24 cellular contexts compared by ENCODE assay signal in genomic region chr20:59265298-59265697, GRCh38. TPM values are rescaled to one million over a fixed set of nuclear protein-coding genes. Genes with fewer than 3 reads are reported as not detected.
A peak's percentile ranks its signal among the peaks of the same experiment; 100 is the strongest.
DNase-seq lines count a peak whose midpoint lies in the region; ATAC-seq, FAIRE-seq and TF ChIP-seq lines count a peak whose summit lies in the region.
"Had no signal": no experiment of that assay in that cellular context is flagged by ENCODE, and none has a peak within 500 bp of the region (broad histone marks: within the 10 kb centered on the region; RNA-seq: fewer than 3 reads in every experiment).

No MANE protein-coding gene starts in this region.

- H3K4me1 Mint-ChIP-seq in WTC11 = peaks cover 33% of the 10 kb centered on the region
- peaks cover 0 to 4% of the 10 kb centered on the region in 2 donors for H3K4me1 Mint-ChIP-seq in stimulated activated naive B cell treated with anti-CD40 and anti-IgM and Interleukin-4, amounts not matched to agents 10 μg/mL and 1 μg/mL and 100 μg/mL, for 72 hours
- H3K4me1 Mint-ChIP-seq: B cell had no signal

- no peak overlapping the region for H3K14ac ChIP-seq in H1 (ENCODE audit: insufficient read length)

- no peak overlapping the region for H2BK12ac ChIP-seq in H1 (ENCODE audit: low read depth, low read length)

- H3K27ac ChIP-seq in HepG2 (ENCODE audit: extremely low read length, insufficient read depth, low read length) (no peak overlapping the region), right lobe of liver (no peak overlapping the region), H1 (ENCODE audit: low read depth, low read length) (no peak overlapping the region)
- H3K27ac ChIP-seq: 22Rv1; A549; BLaER1 treated with 17β-estradiol and CSF1 and Interleukin-3, amounts not matched to agents 10 nM and 100 nM; C4-2B had no signal

- no peak for TF ChIP-seq CTCF in HepG2 (CRISPR knock-in tag; IDR thresholded peaks at IDR 0.05)
- no peak for TF ChIP-seq CTCF in right lobe of liver (IDR thresholded peaks at IDR 0.05)
- TF ChIP-seq CTCF in WTC11 (IDR thresholded peaks at IDR 0.05) = no peak
- TF ChIP-seq CTCF in H1 (IDR thresholded peaks at IDR 0.05; ENCODE audit: control extremely low read depth in 1 of 3, insufficient read depth in 1 of 3, low read depth in 1 of 3, low read length in 3 of 3) = no peak

- no peaks in the 10 kb centered on the region for H3K36me3 ChIP-seq in HepG2 (replicated peaks in 1 of 2; ENCODE audit: control insufficient read depth in 1 of 2, insufficient read depth in 2 of 2, low read length in 2 of 2)
- H3K36me3 ChIP-seq in right lobe of liver = no peaks in the 10 kb centered on the region
- H3K36me3 ChIP-seq in H1 (ENCODE audit: control insufficient read depth in 2 of 4, insufficient read depth in 4 of 4, low read length in 3 of 4) = no peaks in the 10 kb centered on the region
- H3K36me3 ChIP-seq: BLaER1 treated with 17β-estradiol and CSF1 and Interleukin-3, amounts not matched to agents 10 nM and 100 nM had no signal

- TF ChIP-seq EP300 in HepG2 (IDR thresholded peaks at IDR 0.05; ENCODE audit: low read depth in 2 of 2, low read length in 2 of 2) (no peak), HepG2 (CRISPR knock-in tag; IDR thresholded peaks at IDR 0.05; ENCODE audit: borderline replicate concordance) (no peak), H1 (IDR thresholded peaks at IDR 0.05; ENCODE audit: borderline replicate concordance in 1 of 2, low read depth in 2 of 2, low read length in 2 of 2) (no peak)

- no peak overlapping the region for H4K5ac ChIP-seq in H1 (ENCODE audit: insufficient read length, low read depth, low read length)

- H3K27me3 Mint-ChIP-seq in WTC11 (ENCODE audit: low read depth) = peaks cover 54% of the 10 kb centered on the region
- peaks cover 17 to 50% of the 10 kb centered on the region in 2 donors for H3K27me3 Mint-ChIP-seq in stimulated activated naive B cell treated with anti-CD40 and anti-IgM and Interleukin-4, amounts not matched to agents 10 μg/mL and 1 μg/mL and 100 μg/mL, for 72 hours
- H3K27me3 Mint-ChIP-seq: CD4-positive, alpha-beta T cell had no signal

- no peak overlapping the region for H3K56ac ChIP-seq in H1 (replicated peaks; ENCODE audit: insufficient read length, low read depth, low read length)

- H4K91ac ChIP-seq in H1 (replicated peaks; ENCODE audit: insufficient read length, low read length) = no peak overlapping the region

- H3K23ac ChIP-seq in H1 (ENCODE audit: insufficient read length) = no peak overlapping the region

- no peaks in the 10 kb centered on the region for H3K4me1 ChIP-seq in HepG2 (ENCODE audit: insufficient read depth, low read length)
- H3K4me1 ChIP-seq in right lobe of liver = no peaks in the 10 kb centered on the region
- peaks cover 0 to 13% (median 7%) of the 10 kb centered on the region in 4 experiments; a peak in 4 of 7 replicates for H3K4me1 ChIP-seq in H1 (replicated peaks in 1 of 4; ENCODE audit: control insufficient read depth in 3 of 4, insufficient read depth in 4 of 4, low read length in 3 of 4)
- H3K4me1 ChIP-seq: A549 had no signal

- no peak overlapping the region for H3K4me3 ChIP-seq in HepG2 (replicated peaks in 1 of 3; ENCODE audit: insufficient read depth in 1 of 3, low read depth in 2 of 3, low read length in 3 of 3)
- no peak overlapping the region for H3K4me3 ChIP-seq in right lobe of liver
- no peak overlapping the region for H3K4me3 ChIP-seq in H1 (ENCODE audit: extremely low read depth in 1 of 4, insufficient read depth in 2 of 4, low read depth in 3 of 4, low read length in 4 of 4)
- H3K4me3 ChIP-seq: A549; BLaER1 treated with 17β-estradiol and CSF1 and Interleukin-3, amounts not matched to agents 10 nM and 100 nM had no signal

- H3K79me2 ChIP-seq in HepG2 (ENCODE audit: insufficient read depth, low read length) (no peaks in the 10 kb centered on the region), H1 (ENCODE audit: control insufficient read depth in 1 of 2, insufficient read depth in 2 of 2, low read length in 2 of 2) (no peaks in the 10 kb centered on the region)

- H3K23me2 ChIP-seq in H1 (ENCODE audit: low read depth, low read length) = no peaks in the 10 kb centered on the region; the same call in 1 of the 2 replicates

- peaks cover 2 to 20% of the 10 kb centered on the region in 2 experiments; a peak in 3 of 5 replicates for H3K27me3 ChIP-seq in HepG2 (ENCODE audit: control insufficient read depth in 1 of 2, insufficient read depth in 2 of 2, low read length in 2 of 2)
- no peaks in the 10 kb centered on the region for H3K27me3 ChIP-seq in right lobe of liver
- H3K27me3 ChIP-seq in H1 (replicated peaks in 1 of 4; ENCODE audit: control insufficient read depth in 3 of 4, extremely low read depth in 1 of 4, insufficient read depth in 3 of 4, low read length in 3 of 4) = peaks cover 0 to 3% (median 0%) of the 10 kb centered on the region in 4 experiments; a peak in 2 of 7 replicates
- H3K27me3 ChIP-seq: BLaER1 treated with 17β-estradiol and CSF1 and Interleukin-3, amounts not matched to agents 10 nM and 100 nM had no signal

- no peak overlapping the region for H3K18ac ChIP-seq in H1 (ENCODE audit: extremely low read depth, low read length)

- H3K9me3 ChIP-seq in HepG2 (ENCODE audit: low read length) (no peaks in the 10 kb centered on the region), right lobe of liver (no peaks in the 10 kb centered on the region), H1 (ENCODE audit: insufficient read depth in 2 of 2, low read depth in 1 of 2, low read length in 1 of 2) (no peaks in the 10 kb centered on the region)
- H3K9me3 ChIP-seq: A549; BLaER1 treated with 17β-estradiol and CSF1 and Interleukin-3, amounts not matched to agents 10 nM and 100 nM; Caco-2 had no signal

- intact Hi-C loops in HepG2 (cut with micrococcal nuclease; ENCODE audit: unreplicated experiment) (no loop called here), right lobe of liver (cut with DNase I) (no loop called here)

- H3K4ac ChIP-seq in H1 (replicated peaks; ENCODE audit: insufficient read length, low read depth, low read length) = no peak overlapping the region

- no peak for TF ChIP-seq RAD21 in HepG2 (CRISPR knock-in tag; IDR thresholded peaks at IDR 0.05)
- TF ChIP-seq RAD21 in H1 (IDR thresholded peaks at IDR 0.05 in 1 of 2, conservative IDR thresholded peaks at IDR 0.05 in 1 of 2; ENCODE audit: low read depth in 2 of 2, low read length in 2 of 2) = no peak

- H2BK5ac ChIP-seq in H1 (ENCODE audit: low read depth, low read length) = no peak overlapping the region

- CTCF ChIA-PET in HepG2 (lab: Yijun Ruan, JAX; ENCODE audit: low intra/inter-chr PET ratio, low total read pairs) (no interaction called here), WTC11 (lab: Charles Lee) (interaction anchor here (1.1 kb wide), 1 partner anchor 139 kb away, joined by 3 read pairs; no protein-coding TSS in a partner anchor), H1 (lab: Charles Lee; ENCODE audit: partially characterized antibody) (no interaction called here)

- no peak for TF ChIP-seq POLR2A in HepG2 (IDR thresholded peaks at IDR 0.05; ENCODE audit: insufficient read depth in 1 of 2, low read depth in 2 of 2, low read length in 2 of 2)
- no peak for TF ChIP-seq POLR2A in right lobe of liver (IDR thresholded peaks at IDR 0.05)
- no peak for TF ChIP-seq POLR2A in H1 (IDR thresholded peaks at IDR 0.05; ENCODE audit: control extremely low read depth in 1 of 2, low read depth in 2 of 2, low read length in 2 of 2)

- FAIRE-seq in HepG2 (lab: Jason Lieb, UNC) (no peak), H1 (lab: Jason Lieb, UNC) (no peak)
- FAIRE-seq: A549, D721Med, G401.6, GM12891, GM19239 had no signal

- no peak overlapping the region for H2BK20ac ChIP-seq in H1 (ENCODE audit: low read length)

- H3K27ac Mint-ChIP-seq in WTC11 = no peak overlapping the region
- H3K27ac Mint-ChIP-seq in stimulated activated naive B cell treated with anti-CD40 and anti-IgM and Interleukin-4, amounts not matched to agents 10 μg/mL and 1 μg/mL and 100 μg/mL, for 72 hours = no peak overlapping the region
- H3K27ac Mint-ChIP-seq: B cell; CD4-positive, alpha-beta T cell; CD8-positive, alpha-beta T cell had no signal

- no peaks in the 10 kb centered on the region for H3K79me1 ChIP-seq in H1 (ENCODE audit: low read depth, low read length)

- no TSS peak for BruUV-seq in HepG2 (replicated peaks; lab: Mats Ljungman, UMichigan)

- H4K20me1 ChIP-seq in HepG2 (ENCODE audit: insufficient read depth, low read length) = no peaks in the 10 kb centered on the region
- H4K20me1 ChIP-seq in H1 (replicated peaks in 1 of 2; ENCODE audit: control insufficient read depth in 1 of 2, insufficient read depth in 2 of 2, low read length in 2 of 2) = no peaks in the 10 kb centered on the region
- H4K20me1 ChIP-seq: BLaER1 treated with 17β-estradiol and CSF1 and Interleukin-3, amounts not matched to agents 10 nM and 100 nM had no signal

- no peak overlapping the region for H3K4me2 ChIP-seq in HepG2 (ENCODE audit: low read depth, low read length)
- H3K4me2 ChIP-seq in H1 (ENCODE audit: insufficient read depth in 1 of 2, low read depth in 2 of 2, low read length in 2 of 2) = no peak overlapping the region
- H3K4me2 ChIP-seq: A549 had no signal

- no peak overlapping the region; the same call in 1 of the 2 replicates for H2AK5ac ChIP-seq in H1 (ENCODE audit: low read depth, low read length)

- 0 out of 2 replicates have a peak overlapping the region, but pooled peaks have one; percentile 5 for H2BK15ac ChIP-seq in H1 (ENCODE audit: low read length)

- in situ Hi-C loops in HepG2 (cut with HindIII; ENCODE audit: extremely low pct_ligation_motif_present, low pct_unique_long_range_greater_than_20kb) = no loop called here

- ATAC-seq in HepG2 = no peak
- ATAC-seq in right lobe of liver = no peak
- ATAC-seq in WTC11 = no peak
- ATAC-seq in stimulated activated naive B cell treated with anti-CD40 and anti-IgM and Interleukin-4, amounts not matched to agents 10 μg/mL and 1 μg/mL and 100 μg/mL, for 72 hours (replicated peaks) = no peak
- ATAC-seq: A549; CD8-positive, alpha-beta T cell had no signal

- H3K36me3 Mint-ChIP-seq in WTC11 = no peaks in the 10 kb centered on the region
- no peaks in the 10 kb centered on the region for H3K36me3 Mint-ChIP-seq in stimulated activated naive B cell treated with anti-CD40 and anti-IgM and Interleukin-4, amounts not matched to agents 10 μg/mL and 1 μg/mL and 100 μg/mL, for 72 hours
- H3K36me3 Mint-ChIP-seq: CD8-positive, alpha-beta T cell had no signal

- no peak overlapping the region for H3K4me3 Mint-ChIP-seq in WTC11
- no peak overlapping the region for H3K4me3 Mint-ChIP-seq in stimulated activated naive B cell treated with anti-CD40 and anti-IgM and Interleukin-4, amounts not matched to agents 10 μg/mL and 1 μg/mL and 100 μg/mL, for 72 hours
- H3K4me3 Mint-ChIP-seq: B cell; CD4-positive, alpha-beta T cell; CD8-positive, alpha-beta T cell had no signal

- no peak overlapping the region for H2AFZ ChIP-seq in HepG2 (ENCODE audit: low read length)
- no peak overlapping the region for H2AFZ ChIP-seq in H1 (ENCODE audit: low read length)

- POLR2A ChIA-PET in HepG2 (lab: Yijun Ruan, JAX) = no interaction called here
- POLR2A ChIA-PET in WTC11 (lab: Charles Lee) = interaction anchor here (0.6 kb wide), 1 partner anchor 41 kb away, joined by 6 read pairs; no protein-coding TSS in a partner anchor
- POLR2A ChIA-PET in H1 (lab: Charles Lee; ENCODE audit: partially characterized antibody) = no interaction called here

- no peak overlapping the region for H2BK120ac ChIP-seq in H1 (replicated peaks; ENCODE audit: low read depth, low read length)

- no peak overlapping the region for H4K8ac ChIP-seq in H1 (ENCODE audit: extremely low read depth, insufficient read depth, low read length)

- DNase-seq in HepG2 (ENCODE audit: low spot score) = no peak
- no peak for DNase-seq in right lobe of liver
- DNase-seq in WTC11 (ENCODE audit: low spot score) = no peak
- no peak for DNase-seq in H1 (ENCODE audit: low read depth in 1 of 2, low spot score in 2 of 2)
- DNase-seq in NCI-H82 treated with DMSO at 0.1 percent for 48 hours (lab: John Stamatoyannopoulos, UW; ENCODE audit: unreplicated experiment) = no peak
- DNase-seq in stimulated activated naive B cell treated with anti-CD40 and anti-IgM and Interleukin-4, amounts not matched to agents 10 μg/mL and 1 μg/mL and 100 μg/mL, for 72 hours = no peak
- DNase-seq: AML-193; Caco-2; Calu3; CD4-positive, alpha-beta T cell; CD8-positive, alpha-beta T cell; DMS79 treated with DMSO at 0.1 percent for 48 hours; GF-D8 had no signal

- no peaks in the 10 kb centered on the region for H3K9me3 Mint-ChIP-seq in WTC11
- H3K9me3 Mint-ChIP-seq in stimulated activated naive B cell treated with anti-CD40 and anti-IgM and Interleukin-4, amounts not matched to agents 10 μg/mL and 1 μg/mL and 100 μg/mL, for 72 hours = no peaks in the 10 kb centered on the region
- H3K9me3 Mint-ChIP-seq: CD4-positive, alpha-beta T cell; CD8-positive, alpha-beta T cell had no signal

- H3K9ac ChIP-seq in HepG2 (ENCODE audit: insufficient read depth, low read depth, low read length) = no peak overlapping the region
- no peak overlapping the region for H3K9ac ChIP-seq in H1 (replicated peaks in 1 of 4; ENCODE audit: extremely low read depth in 1 of 4, low read depth in 3 of 4, low read length in 3 of 4)
- H3K9ac ChIP-seq: BLaER1 treated with 17β-estradiol and CSF1 and Interleukin-3, amounts not matched to agents 10 nM and 100 nM had no signal

RNA-seq across cellular contexts. Expression of gene EDN3, which starts 35.1 kb away (rescaled TPM):
- not detected in 2 replicates for total RNA-seq in HepG2 (2016; rRNA removed; fragmentation: Illumina TruSeq; extraction: Trizol)
- total RNA-seq in HepG2 (2016; cell fraction: cytosol; rRNA removed; fragmentation: Illumina TruSeq; extraction: Trizol; ENCODE audit: low read depth) = not detected in 2 replicates
- not detected in 2 replicates for total RNA-seq in HepG2 (2016; cell fraction: insoluble cytoplasmic fraction; rRNA removed; fragmentation: Illumina TruSeq; extraction: Trizol)
- total RNA-seq in HepG2 (2016; cell fraction: membrane; rRNA removed; fragmentation: Illumina TruSeq; extraction: Trizol) = not detected in 2 replicates
- not detected in 2 replicates for total RNA-seq in HepG2 (2016; cell fraction: nucleus; rRNA removed; fragmentation: Illumina TruSeq; extraction: Trizol)
- not detected in 2 replicates for polyA plus RNA-seq in HepG2 (2011; rRNA removed)
- not detected in 2 replicates for polyA plus RNA-seq in HepG2 (2011; cell fraction: cytosol; rRNA removed)
- not detected in 2 replicates for polyA plus RNA-seq in HepG2 (2011; cell fraction: nucleus; rRNA removed)
- polyA plus RNA-seq in HepG2 (2012) = not detected in 2 replicates
- not detected in 2 replicates for polyA plus RNA-seq in HepG2 (2016; cell fraction: cytosol; fragmentation: Illumina TruSeq; extraction: Trizol; ENCODE audit: low read depth)
- polyA plus RNA-seq in HepG2 (2016; cell fraction: insoluble cytoplasmic fraction; fragmentation: Illumina TruSeq; extraction: Trizol; ENCODE audit: low read depth) = not detected in 2 replicates
- not detected in 2 replicates for polyA plus RNA-seq in HepG2 (2016; cell fraction: membrane; fragmentation: Illumina TruSeq; extraction: Trizol; ENCODE audit: low read depth)
- not detected in 2 replicates for polyA plus RNA-seq in HepG2 (2016; cell fraction: nucleus; fragmentation: Illumina TruSeq; extraction: Trizol; ENCODE audit: insufficient read depth, low read depth)
- not detected in 2 replicates for polyA minus RNA-seq in HepG2 (2011; rRNA and poly(A)+ RNA removed; ENCODE audit: low replicate concordance)
- polyA minus RNA-seq in HepG2 (2011; cell fraction: cytosol; rRNA and poly(A)+ RNA removed) = not detected in 2 replicates
- polyA minus RNA-seq in HepG2 (2011; cell fraction: nucleus; rRNA and poly(A)+ RNA removed) = not detected in 2 replicates
- not detected for total RNA-seq in right lobe of liver
- total RNA-seq in WTC11 (2021) = 0.09 to 0.25 TPM (median 0.13 TPM) in 3 replicates
- 0.17 and 0.63 TPM in 2 replicates for total RNA-seq in H1 (2021; fragmentation: NEBNext Ultra II Directional; extraction: Animal tissue kit (Norgen Biotek cat#: 25700))
- polyA plus RNA-seq in H1 (2011; rRNA removed) = 0.24 and 0.38 TPM in 2 replicates
- 0.40 TPM for polyA plus RNA-seq in H1 (2011; cell fraction: cytosol; rRNA removed)
- 0.16 TPM for polyA plus RNA-seq in H1 (2011; cell fraction: nucleus; rRNA removed)
- 0.23 to 0.38 TPM (median 0.32 TPM) in 3 of 4 replicates, not detected in the other for polyA plus RNA-seq in H1 (2012, experiment 1 of 2)
- 0.20 TPM for polyA plus RNA-seq in H1 (2012, experiment 2 of 2)
- 0.20 TPM for polyA plus RNA-seq in H1 (2013, experiment 1 of 2)
- 0.28 TPM for polyA plus RNA-seq in H1 (2013, experiment 2 of 2)
- polyA minus RNA-seq in H1 (2011; rRNA and poly(A)+ RNA removed) = 0.24 and 0.32 TPM in 2 replicates
- not detected for polyA minus RNA-seq in H1 (2011; cell fraction: cytosol; rRNA and poly(A)+ RNA removed)
- polyA minus RNA-seq in H1 (2011; cell fraction: nucleus; rRNA and poly(A)+ RNA removed) = 0.30 TPM
- total RNA-seq: A172, B cell, Calu3 had no signal
- polyA plus RNA-seq: BJ had no signal

Comparison
In these comparisons a context has a peak if more than half of its experiments do, and no peak if none do; other contexts are left out.
1. Of the 50 proteins assayed by ChIP-seq in both HepG2 and WTC11: peak only in HepG2: none; only in WTC11: ZNF512; in both: none; in neither: 48; mixed calls (peak in some experiments, not most) for 1.